In genomic region chr2:11945139-11946126, GRCh38 we compare ENCODE assay signal across 10 cellular contexts.
A peak's percentile ranks its signal among the peaks of the same experiment; 100 is the strongest.
DNase-seq lines count a peak whose midpoint lies in the region; ATAC-seq, FAIRE-seq and TF ChIP-seq lines count a peak whose summit lies in the region.
"Had no signal": no experiment of that assay in that cellular context is flagged by ENCODE, and none has a peak within 500 bp of the region (broad histone marks: within the 10 kb centered on the region; RNA-seq: fewer than 3 reads in every experiment).

No MANE protein-coding gene starts in this region.

- intact Hi-C loops in dendritic cell treated with granulocyte-macrophage colony-stimulating factor and Interleukin-4, amounts not matched to agents 40 ng/mL and 50 ng/mL, for 4 days (cut with micrococcal nuclease), result no loop called here

- H3K4me3 ChIP-seq in WERI-Rb-1 (ENCODE audit: low read depth, low read length), result no peak overlapping the region

- no peak overlapping the region for H3K27ac ChIP-seq in WERI-Rb-1

- H3K36me3 Mint-ChIP-seq in dendritic cell treated with granulocyte-macrophage colony-stimulating factor and Interleukin-4, amounts not matched to agents 40 ng/mL and 50 ng/mL, for 4 days (ENCODE audit: low read depth), result no peaks in the 10 kb centered on the region

- H3K9me3 ChIP-seq in WERI-Rb-1 (ENCODE audit: severe bottlenecking), result no peaks in the 10 kb centered on the region

- peak overlapping the region; percentile 26 for H3K4me3 Mint-ChIP-seq in dendritic cell treated with granulocyte-macrophage colony-stimulating factor and Interleukin-4, amounts not matched to agents 40 ng/mL and 50 ng/mL, for 4 days
- H3K4me3 Mint-ChIP-seq: endodermal cell had no signal

- peak overlapping the region; percentile 77 for H3K27ac Mint-ChIP-seq in dendritic cell treated with granulocyte-macrophage colony-stimulating factor and Interleukin-4, amounts not matched to agents 40 ng/mL and 50 ng/mL, for 4 days
- H3K27ac Mint-ChIP-seq: endodermal cell had no signal

- no peaks in the 10 kb centered on the region for H3K36me3 ChIP-seq in WERI-Rb-1

- H3K9me3 Mint-ChIP-seq in dendritic cell treated with granulocyte-macrophage colony-stimulating factor and Interleukin-4, amounts not matched to agents 40 ng/mL and 50 ng/mL, for 4 days, result peaks cover 7% of the 10 kb centered on the region
- H3K9me3 Mint-ChIP-seq: endodermal cell had no signal

- TF ChIP-seq CTCF in D721Med (IDR thresholded peaks at IDR 0.05; ENCODE audit: insufficient read depth, missing control alignments) (no peak), WERI-Rb-1 (IDR thresholded peaks at IDR 0.05; ENCODE audit: low read depth, low read length) (no peak)

- peaks cover 49% of the 10 kb centered on the region for H3K4me1 Mint-ChIP-seq in dendritic cell treated with granulocyte-macrophage colony-stimulating factor and Interleukin-4, amounts not matched to agents 40 ng/mL and 50 ng/mL, for 4 days (ENCODE audit: low read depth)
- H3K4me1 Mint-ChIP-seq: endodermal cell had no signal

- no peaks in the 10 kb centered on the region for H3K27me3 ChIP-seq in WERI-Rb-1 (ENCODE audit: insufficient read depth, low read depth, severe bottlenecking)

- ATAC-seq in GM18499 (IDR thresholded peaks at IDR 0.05; ENCODE audit: insufficient read depth, unreplicated experiment) (peak; percentile 96), GM21528 (IDR thresholded peaks at IDR 0.05; ENCODE audit: low FRiP score, unreplicated experiment) (peak; percentile 90), HG03558 (IDR thresholded peaks at IDR 0.05; ENCODE audit: extremely low read depth, unreplicated experiment) (peak; percentile 81)

- DNase-seq in NCI-H526 treated with DMSO at 0.1 percent for 48 hours (lab: John Stamatoyannopoulos, UW) (no peak), D721Med (ENCODE audit: insufficient read length, low spot score) (no peak), iPS-NIHi7 (ENCODE audit: extremely low spot score) (no peak), WERI-Rb-1 (no peak)
- DNase-seq: endodermal cell, SW 1271 had no signal

- FAIRE-seq in D721Med (lab: Jason Lieb, UNC), result no peak

- no peaks in the 10 kb centered on the region for H3K27me3 Mint-ChIP-seq in dendritic cell treated with granulocyte-macrophage colony-stimulating factor and Interleukin-4, amounts not matched to agents 40 ng/mL and 50 ng/mL, for 4 days
